25 cellular contexts compared by ENCODE assay signal in genomic region chr11:27330633-27331270, GRCh38.
"Had no signal": no experiment of that assay in that cellular context is flagged by ENCODE, and none has a peak within 500 bp of the region (broad histone marks: within the 10 kb centered on the region; RNA-seq: fewer than 3 reads in every experiment).

No MANE protein-coding gene starts in this region.

- DNase-seq: activated CD4-positive, alpha-beta T cell treated with anti-CD3 and anti-CD28 coated beads for 1 hour; activated CD4-positive, alpha-beta T cell treated with anti-CD3 and anti-CD28 coated beads, Interleukin-2, amount 50 U/mL, for 1 hour; activated CD8-positive, alpha-beta memory T cell treated with anti-CD3 and anti-CD28 coated beads, Interleukin-2, amount 50 U/mL, for 4 hours; activated naive CD4-positive, alpha-beta T cell; activated T-cell treated with anti-CD3 and anti-CD28 coated beads, Interleukin-2, amount 50 U/mL, for 24 hours; adrenal gland; esophagus squamous epithelium; gastrocnemius medialis; hypothalamus; naive B cell; posterior cingulate gyrus; spleen; stimulated activated CD4-positive, alpha-beta T cell treated with anti-CD3 and anti-CD28 coated beads, Interleukin-4, amount 100 ng/mL, for 1 hour; stimulated activated naive CD4-positive, alpha-beta T cell; upper lobe of right lung had no signal

- H3K4me1 ChIP-seq: breast epithelium, esophagus squamous epithelium, gastrocnemius medialis, spleen, upper lobe of right lung had no signal

- H3K4me1 Mint-ChIP-seq: central memory CD8-positive, alpha-beta T cell; neural crest cell had no signal

- H3K36me3 ChIP-seq: adrenal gland, breast epithelium, esophagus squamous epithelium, gastrocnemius medialis, spleen, upper lobe of right lung had no signal

- H3K27me3 Mint-ChIP-seq: activated naive CD8-positive, alpha-beta T cell; activated T-cell treated with anti-CD3 and anti-CD28 coated beads, Interleukin-2, amount 50 U/mL, for 24 hours; central memory CD8-positive, alpha-beta T cell; memory B cell; naive B cell had no signal

- H3K4me3 Mint-ChIP-seq: activated naive CD8-positive, alpha-beta T cell; activated T-cell treated with anti-CD3 and anti-CD28 coated beads, Interleukin-2, amount 50 U/mL, for 24 hours; central memory CD8-positive, alpha-beta T cell; memory B cell; naive B cell; neural crest cell; T-helper 2 cell treated with Interferon-gamma antibody and Interleukin-4, amounts not matched to agents 5 μg/mL and 100 μg/mL, for 36 hours had no signal

- H3K27ac ChIP-seq: adrenal gland, breast epithelium, coronary artery, esophagus squamous epithelium, gastrocnemius medialis, spleen, upper lobe of right lung, VCaP had no signal

- H3K9me3 ChIP-seq: adrenal gland, breast epithelium, esophagus squamous epithelium, gastrocnemius medialis, upper lobe of right lung had no signal

- H3K27ac Mint-ChIP-seq: activated naive CD8-positive, alpha-beta T cell; activated T-cell treated with anti-CD3 and anti-CD28 coated beads, Interleukin-2, amount 50 U/mL, for 24 hours; activated T-helper 2 cell treated with anti-CD3 and anti-CD28 coated beads, Interferon-gamma antibody, Interleukin-2, Interleukin-4, amounts not matched to agents 10 μg/mL and 5 μg/mL and 100 μg/mL, durations not matched to agents 14 hours and 24 hours and 36 hours; memory B cell; naive B cell; T-helper 2 cell treated with Interferon-gamma antibody and Interleukin-4, amounts not matched to agents 5 μg/mL and 100 μg/mL, for 36 hours had no signal

- ATAC-seq: gastrocnemius medialis, sciatic nerve, upper lobe of right lung had no signal

- H3K4me3 ChIP-seq: adrenal gland, breast epithelium, coronary artery, esophagus squamous epithelium, gastrocnemius medialis, spleen, upper lobe of right lung had no signal

- H3K27me3 ChIP-seq: adrenal gland, breast epithelium, esophagus squamous epithelium, gastrocnemius medialis, spleen, upper lobe of right lung had no signal

- H3K9me3 Mint-ChIP-seq: central memory CD8-positive, alpha-beta T cell; T-helper 2 cell treated with Interferon-gamma antibody and Interleukin-4, amounts not matched to agents 5 μg/mL and 100 μg/mL, for 36 hours had no signal
